In the genomic region with DNA sequence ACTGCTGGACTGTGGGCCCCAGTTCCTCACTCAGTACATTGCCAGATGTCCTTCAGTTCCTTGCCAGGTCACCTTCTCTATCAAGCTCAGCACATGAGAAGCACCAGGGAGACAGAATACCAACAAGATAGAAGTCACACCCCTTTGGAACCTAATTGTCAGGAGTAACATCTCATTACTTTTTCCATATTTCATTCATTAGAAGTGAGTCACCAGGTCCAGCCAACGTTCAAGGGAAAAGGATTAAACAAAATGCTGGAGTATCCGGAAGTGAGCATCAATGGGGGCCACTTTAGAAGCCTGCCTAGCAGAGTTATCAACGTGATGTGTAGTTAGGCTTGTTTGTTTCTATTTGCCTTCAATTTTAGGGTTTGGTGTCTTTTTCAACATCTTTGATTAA, we compare ENCODE assay signal across 16 cellular contexts.
DNase-seq lines count a peak whose midpoint lies in the region; ATAC-seq and TF ChIP-seq lines count a peak whose summit lies in the region.
"Had no signal": no experiment of that assay in that cellular context is flagged by ENCODE, and none has a peak within 500 bp of the region (broad histone marks: within the 10 kb centered on the region; RNA-seq: fewer than 3 reads in every experiment).

No MANE protein-coding gene starts in this region.

- H3K4me1 ChIP-seq in osteoblast (ENCODE audit: insufficient read depth, low read length) (peaks cover 21% of the 10 kb centered on the region), mucosa of descending colon (ENCODE audit: low read depth) (no peaks in the 10 kb centered on the region)
- H3K4me1 ChIP-seq: HAP-1 had no signal

- H3K27ac ChIP-seq in osteoblast (ENCODE audit: low read depth, low read length), result no peak overlapping the region
- H3K27ac ChIP-seq: RWPE1, SJCRH30 had no signal

- H3K9me3 ChIP-seq in osteoblast (ENCODE audit: low read depth, low read length), result peaks cover 2% of the 10 kb centered on the region
- no peaks in the 10 kb centered on the region for H3K9me3 ChIP-seq in mucosa of descending colon
- H3K9me3 ChIP-seq: HAP-1 had no signal

- no peaks in the 10 kb centered on the region for H3K79me2 ChIP-seq in osteoblast (ENCODE audit: insufficient read depth, low read length)

- peak overlapping the region; percentile 8 for H2AFZ ChIP-seq in osteoblast (ENCODE audit: low read length)

- peaks cover 7% of the 10 kb centered on the region for H3K36me3 Mint-ChIP-seq in chondrocyte (ENCODE audit: low read depth)

- no peak for TF ChIP-seq CTCF in chondrocyte (IDR thresholded peaks at IDR 0.05)
- no peak for TF ChIP-seq CTCF in osteoblast (IDR thresholded peaks at IDR 0.05; ENCODE audit: extremely low read depth, low read depth, low read length)
- no peak for TF ChIP-seq CTCF in mucosa of descending colon (IDR thresholded peaks at IDR 0.05)

- no peak overlapping the region for H3K4me3 Mint-ChIP-seq in chondrocyte (ENCODE audit: unreplicated experiment)

- H3K36me3 ChIP-seq in osteoblast (ENCODE audit: insufficient read depth, low read length), result peaks cover 6% of the 10 kb centered on the region
- H3K36me3 ChIP-seq in mucosa of descending colon (ENCODE audit: low read depth), result no peaks in the 10 kb centered on the region
- H3K36me3 ChIP-seq: HAP-1, SJCRH30 had no signal

- no peak overlapping the region for H3K4me3 ChIP-seq in osteoblast (ENCODE audit: insufficient read depth, low read length)
- H3K4me3 ChIP-seq in mucosa of descending colon, result no peak overlapping the region
- H3K4me3 ChIP-seq: HAP-1, SJCRH30 had no signal

- H3K27ac Mint-ChIP-seq in chondrocyte (ENCODE audit: unreplicated experiment), result peak overlapping the region; percentile 23

- H3K27me3 ChIP-seq in osteoblast (ENCODE audit: insufficient read depth, low read length), result peaks cover 2% of the 10 kb centered on the region
- H3K27me3 ChIP-seq: SJCRH30 had no signal

- no peak overlapping the region for H3K4me2 ChIP-seq in osteoblast (ENCODE audit: insufficient read depth, low read length)

- H3K4me1 Mint-ChIP-seq in chondrocyte (ENCODE audit: low read depth), result no peaks in the 10 kb centered on the region

- DNase-seq in ELR (ENCODE audit: low read depth) (peak; percentile 45), NCI-H226 (peak; percentile 31), chondrocyte (ENCODE audit: low spot score) (no peak), osteoblast (ENCODE audit: insufficient read length, low spot score, missing footprints) (peak; percentile 17), mucosa of descending colon (no peak), amniotic stem cell (lab: John Stamatoyannopoulos, UW) (no peak)
- DNase-seq: C1 segment of cervical spinal cord, DMS 273 treated with DMSO at 0.1 percent for 48 hours, Kasumi-1, NCI-H1436, NCI-H2081, NCI-H526 treated with DMSO at 0.1 percent for 48 hours, SJCRH30 had no signal

- H4K20me1 ChIP-seq in osteoblast (ENCODE audit: insufficient read depth, low read length), result no peaks in the 10 kb centered on the region

- intact Hi-C loops in mucosa of descending colon (cut with DNase I, micrococcal nuclease), result no loop called here

- no peak for ATAC-seq in GM18519 (IDR thresholded peaks at IDR 0.05; ENCODE audit: low FRiP score, unreplicated experiment)
- no peak for ATAC-seq in mucosa of descending colon

- peaks cover 22% of the 10 kb centered on the region for H3K9me3 Mint-ChIP-seq in chondrocyte (ENCODE audit: low read depth)

- H3K27me3 Mint-ChIP-seq in chondrocyte (ENCODE audit: low read depth), result no peaks in the 10 kb centered on the region

Comparison
In these comparisons a context has a peak if more than half of its experiments do, and no peak if none do; other contexts are left out.
1. DNase-seq: peak in ELR (single experiment), NCI-H226 (single experiment) and osteoblast (single experiment); none in chondrocyte (single experiment), mucosa of descending colon (0 of 3) and amniotic stem cell (single experiment).